Comparison of ENCODE assay signal across 2 cellular contexts in the genomic region with DNA sequence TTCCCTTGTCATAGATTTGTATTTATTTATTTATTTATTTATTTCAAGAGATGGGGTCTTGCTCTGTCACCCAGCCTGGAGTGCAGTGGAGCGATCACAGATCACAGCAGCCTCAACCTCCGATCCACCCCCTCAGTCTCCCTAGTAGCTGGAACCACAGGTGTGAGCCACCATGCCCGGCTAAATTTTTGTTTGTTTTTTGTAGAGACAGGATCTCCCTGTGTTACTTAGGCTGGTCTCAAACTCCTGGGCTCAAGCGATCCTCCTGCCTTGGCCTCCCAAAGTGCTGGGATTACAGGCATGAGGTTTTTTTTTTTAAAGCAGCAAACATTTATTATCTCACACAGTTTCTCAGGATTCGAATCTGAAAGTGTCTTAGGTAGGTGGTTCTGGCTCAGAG.
TF ChIP-seq lines count a peak whose summit lies in the region.

No MANE protein-coding gene starts in this region.

TF ChIP-seq in SK-N-SH, 30 proteins besides CTCF, POLR2A, EP300 and RAD21:
- TF ChIP-seq TAF1 (IDR thresholded peaks at IDR 0.05; ENCODE audit: borderline replicate concordance, low read depth, low read length) (no peak), FOSL2 (IDR thresholded peaks at IDR 0.05; ENCODE audit: borderline replicate concordance, low read depth) (no peak), RFX5 (IDR thresholded peaks at IDR 0.05; ENCODE audit: low read length) (no peak), FOXM1 (IDR thresholded peaks at IDR 0.05; ENCODE audit: low read depth) (no peak), RCOR1 (IDR thresholded peaks at IDR 0.05; ENCODE audit: low read length) (no peak), MEF2A (IDR thresholded peaks at IDR 0.05; ENCODE audit: borderline replicate concordance, low read depth) (no peak), GABPA (IDR thresholded peaks at IDR 0.05; ENCODE audit: low read depth) (no peak), NRF1 (IDR thresholded peaks at IDR 0.05; ENCODE audit: low read depth, low read length) (no peak), EZH2phosphoT487 (IDR thresholded peaks at IDR 0.05; ENCODE audit: borderline replicate concordance, low read depth) (no peak)
- TF ChIP-seq, protein P1, sequence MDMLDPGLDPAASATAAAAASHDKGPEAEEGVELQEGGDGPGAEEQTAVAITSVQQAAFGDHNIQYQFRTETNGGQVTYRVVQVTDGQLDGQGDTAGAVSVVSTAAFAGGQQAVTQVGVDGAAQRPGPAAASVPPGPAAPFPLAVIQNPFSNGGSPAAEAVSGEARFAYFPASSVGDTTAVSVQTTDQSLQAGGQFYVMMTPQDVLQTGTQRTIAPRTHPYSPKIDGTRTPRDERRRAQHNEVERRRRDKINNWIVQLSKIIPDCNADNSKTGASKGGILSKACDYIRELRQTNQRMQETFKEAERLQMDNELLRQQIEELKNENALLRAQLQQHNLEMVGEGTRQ (IDR thresholded peaks at IDR 0.05; ENCODE audit: borderline replicate concordance, low read depth, low read length), result no peak
- TF ChIP-seq, protein P2, sequence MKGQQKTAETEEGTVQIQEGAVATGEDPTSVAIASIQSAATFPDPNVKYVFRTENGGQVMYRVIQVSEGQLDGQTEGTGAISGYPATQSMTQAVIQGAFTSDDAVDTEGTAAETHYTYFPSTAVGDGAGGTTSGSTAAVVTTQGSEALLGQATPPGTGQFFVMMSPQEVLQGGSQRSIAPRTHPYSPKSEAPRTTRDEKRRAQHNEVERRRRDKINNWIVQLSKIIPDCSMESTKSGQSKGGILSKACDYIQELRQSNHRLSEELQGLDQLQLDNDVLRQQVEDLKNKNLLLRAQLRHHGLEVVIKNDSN (IDR thresholded peaks at IDR 0.05; ENCODE audit: borderline replicate concordance, low read depth), result no peak
- TF ChIP-seq, protein P3, sequence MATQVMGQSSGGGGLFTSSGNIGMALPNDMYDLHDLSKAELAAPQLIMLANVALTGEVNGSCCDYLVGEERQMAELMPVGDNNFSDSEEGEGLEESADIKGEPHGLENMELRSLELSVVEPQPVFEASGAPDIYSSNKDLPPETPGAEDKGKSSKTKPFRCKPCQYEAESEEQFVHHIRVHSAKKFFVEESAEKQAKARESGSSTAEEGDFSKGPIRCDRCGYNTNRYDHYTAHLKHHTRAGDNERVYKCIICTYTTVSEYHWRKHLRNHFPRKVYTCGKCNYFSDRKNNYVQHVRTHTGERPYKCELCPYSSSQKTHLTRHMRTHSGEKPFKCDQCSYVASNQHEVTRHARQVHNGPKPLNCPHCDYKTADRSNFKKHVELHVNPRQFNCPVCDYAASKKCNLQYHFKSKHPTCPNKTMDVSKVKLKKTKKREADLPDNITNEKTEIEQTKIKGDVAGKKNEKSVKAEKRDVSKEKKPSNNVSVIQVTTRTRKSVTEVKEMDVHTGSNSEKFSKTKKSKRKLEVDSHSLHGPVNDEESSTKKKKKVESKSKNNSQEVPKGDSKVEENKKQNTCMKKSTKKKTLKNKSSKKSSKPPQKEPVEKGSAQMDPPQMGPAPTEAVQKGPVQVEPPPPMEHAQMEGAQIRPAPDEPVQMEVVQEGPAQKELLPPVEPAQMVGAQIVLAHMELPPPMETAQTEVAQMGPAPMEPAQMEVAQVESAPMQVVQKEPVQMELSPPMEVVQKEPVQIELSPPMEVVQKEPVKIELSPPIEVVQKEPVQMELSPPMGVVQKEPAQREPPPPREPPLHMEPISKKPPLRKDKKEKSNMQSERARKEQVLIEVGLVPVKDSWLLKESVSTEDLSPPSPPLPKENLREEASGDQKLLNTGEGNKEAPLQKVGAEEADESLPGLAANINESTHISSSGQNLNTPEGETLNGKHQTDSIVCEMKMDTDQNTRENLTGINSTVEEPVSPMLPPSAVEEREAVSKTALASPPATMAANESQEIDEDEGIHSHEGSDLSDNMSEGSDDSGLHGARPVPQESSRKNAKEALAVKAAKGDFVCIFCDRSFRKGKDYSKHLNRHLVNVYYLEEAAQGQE (IDR thresholded peaks at IDR 0.05; ENCODE audit: low read depth, low read length), result no peak
- TF ChIP-seq, protein P4, sequence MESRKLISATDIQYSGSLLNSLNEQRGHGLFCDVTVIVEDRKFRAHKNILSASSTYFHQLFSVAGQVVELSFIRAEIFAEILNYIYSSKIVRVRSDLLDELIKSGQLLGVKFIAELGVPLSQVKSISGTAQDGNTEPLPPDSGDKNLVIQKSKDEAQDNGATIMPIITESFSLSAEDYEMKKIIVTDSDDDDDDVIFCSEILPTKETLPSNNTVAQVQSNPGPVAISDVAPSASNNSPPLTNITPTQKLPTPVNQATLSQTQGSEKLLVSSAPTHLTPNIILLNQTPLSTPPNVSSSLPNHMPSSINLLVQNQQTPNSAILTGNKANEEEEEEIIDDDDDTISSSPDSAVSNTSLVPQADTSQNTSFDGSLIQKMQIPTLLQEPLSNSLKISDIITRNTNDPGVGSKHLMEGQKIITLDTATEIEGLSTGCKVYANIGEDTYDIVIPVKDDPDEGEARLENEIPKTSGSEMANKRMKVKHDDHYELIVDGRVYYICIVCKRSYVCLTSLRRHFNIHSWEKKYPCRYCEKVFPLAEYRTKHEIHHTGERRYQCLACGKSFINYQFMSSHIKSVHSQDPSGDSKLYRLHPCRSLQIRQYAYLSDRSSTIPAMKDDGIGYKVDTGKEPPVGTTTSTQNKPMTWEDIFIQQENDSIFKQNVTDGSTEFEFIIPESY (IDR thresholded peaks at IDR 0.05; ENCODE audit: borderline replicate concordance, low read depth), result no peak
TF ChIP-seq in SK-N-SH: peak in this region for 0.

TF ChIP-seq in SK-N-SH treated with all-trans-retinoic acid at 6 μM for 48 hours, 23 proteins besides CTCF, POLR2A, EP300 and RAD21:
- TF ChIP-seq CSDC2 (CRISPR knock-in tag; IDR thresholded peaks at IDR 0.05) (no peak), ARNTL (CRISPR knock-in tag; IDR thresholded peaks at IDR 0.05; ENCODE audit: borderline replicate concordance, low read depth) (no peak), ISL1 (CRISPR knock-in tag; IDR thresholded peaks at IDR 0.05) (no peak), ESRRG (CRISPR knock-in tag; IDR thresholded peaks at IDR 0.05) (no peak), ZNF565 (CRISPR knock-in tag; conservative IDR thresholded peaks at IDR 0.05; ENCODE audit: low read depth) (no peak), ZFP30 (CRISPR knock-in tag; IDR thresholded peaks at IDR 0.05) (no peak), SNAI2 (CRISPR knock-in tag; IDR thresholded peaks at IDR 0.05) (no peak), ZNF70 (CRISPR knock-in tag; IDR thresholded peaks at IDR 0.05) (no peak), ZC3H10 (CRISPR knock-in tag; IDR thresholded peaks at IDR 0.05) (no peak), OSR1 (CRISPR knock-in tag; IDR thresholded peaks at IDR 0.05) (no peak), TCF4 (CRISPR knock-in tag; IDR thresholded peaks at IDR 0.05; ENCODE audit: borderline replicate concordance) (no peak), GLIS3 (CRISPR knock-in tag; IDR thresholded peaks at IDR 0.05) (no peak)
- TF ChIP-seq, protein P5, sequence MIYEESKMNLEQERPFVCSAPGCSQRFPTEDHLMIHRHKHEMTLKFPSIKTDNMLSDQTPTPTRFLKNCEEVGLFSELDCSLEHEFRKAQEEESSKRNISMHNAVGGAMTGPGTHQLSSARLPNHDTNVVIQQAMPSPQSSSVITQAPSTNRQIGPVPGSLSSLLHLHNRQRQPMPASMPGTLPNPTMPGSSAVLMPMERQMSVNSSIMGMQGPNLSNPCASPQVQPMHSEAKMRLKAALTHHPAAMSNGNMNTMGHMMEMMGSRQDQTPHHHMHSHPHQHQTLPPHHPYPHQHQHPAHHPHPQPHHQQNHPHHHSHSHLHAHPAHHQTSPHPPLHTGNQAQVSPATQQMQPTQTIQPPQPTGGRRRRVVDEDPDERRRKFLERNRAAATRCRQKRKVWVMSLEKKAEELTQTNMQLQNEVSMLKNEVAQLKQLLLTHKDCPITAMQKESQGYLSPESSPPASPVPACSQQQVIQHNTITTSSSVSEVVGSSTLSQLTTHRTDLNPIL (CRISPR knock-in tag; IDR thresholded peaks at IDR 0.05; ENCODE audit: low read depth), result no peak
- TF ChIP-seq, protein P6, sequence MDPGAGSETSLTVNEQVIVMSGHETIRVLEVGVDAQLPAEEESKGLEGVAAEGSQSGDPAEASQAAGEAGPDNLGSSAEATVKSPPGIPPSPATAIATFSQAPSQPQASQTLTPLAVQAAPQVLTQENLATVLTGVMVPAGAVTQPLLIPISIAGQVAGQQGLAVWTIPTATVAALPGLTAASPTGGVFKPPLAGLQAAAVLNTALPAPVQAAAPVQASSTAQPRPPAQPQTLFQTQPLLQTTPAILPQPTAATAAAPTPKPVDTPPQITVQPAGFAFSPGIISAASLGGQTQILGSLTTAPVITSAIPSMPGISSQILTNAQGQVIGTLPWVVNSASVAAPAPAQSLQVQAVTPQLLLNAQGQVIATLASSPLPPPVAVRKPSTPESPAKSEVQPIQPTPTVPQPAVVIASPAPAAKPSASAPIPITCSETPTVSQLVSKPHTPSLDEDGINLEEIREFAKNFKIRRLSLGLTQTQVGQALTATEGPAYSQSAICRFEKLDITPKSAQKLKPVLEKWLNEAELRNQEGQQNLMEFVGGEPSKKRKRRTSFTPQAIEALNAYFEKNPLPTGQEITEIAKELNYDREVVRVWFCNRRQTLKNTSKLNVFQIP (CRISPR knock-in tag; IDR thresholded peaks at IDR 0.05; ENCODE audit: borderline replicate concordance, low read depth), result no peak
- TF ChIP-seq, protein P7, sequence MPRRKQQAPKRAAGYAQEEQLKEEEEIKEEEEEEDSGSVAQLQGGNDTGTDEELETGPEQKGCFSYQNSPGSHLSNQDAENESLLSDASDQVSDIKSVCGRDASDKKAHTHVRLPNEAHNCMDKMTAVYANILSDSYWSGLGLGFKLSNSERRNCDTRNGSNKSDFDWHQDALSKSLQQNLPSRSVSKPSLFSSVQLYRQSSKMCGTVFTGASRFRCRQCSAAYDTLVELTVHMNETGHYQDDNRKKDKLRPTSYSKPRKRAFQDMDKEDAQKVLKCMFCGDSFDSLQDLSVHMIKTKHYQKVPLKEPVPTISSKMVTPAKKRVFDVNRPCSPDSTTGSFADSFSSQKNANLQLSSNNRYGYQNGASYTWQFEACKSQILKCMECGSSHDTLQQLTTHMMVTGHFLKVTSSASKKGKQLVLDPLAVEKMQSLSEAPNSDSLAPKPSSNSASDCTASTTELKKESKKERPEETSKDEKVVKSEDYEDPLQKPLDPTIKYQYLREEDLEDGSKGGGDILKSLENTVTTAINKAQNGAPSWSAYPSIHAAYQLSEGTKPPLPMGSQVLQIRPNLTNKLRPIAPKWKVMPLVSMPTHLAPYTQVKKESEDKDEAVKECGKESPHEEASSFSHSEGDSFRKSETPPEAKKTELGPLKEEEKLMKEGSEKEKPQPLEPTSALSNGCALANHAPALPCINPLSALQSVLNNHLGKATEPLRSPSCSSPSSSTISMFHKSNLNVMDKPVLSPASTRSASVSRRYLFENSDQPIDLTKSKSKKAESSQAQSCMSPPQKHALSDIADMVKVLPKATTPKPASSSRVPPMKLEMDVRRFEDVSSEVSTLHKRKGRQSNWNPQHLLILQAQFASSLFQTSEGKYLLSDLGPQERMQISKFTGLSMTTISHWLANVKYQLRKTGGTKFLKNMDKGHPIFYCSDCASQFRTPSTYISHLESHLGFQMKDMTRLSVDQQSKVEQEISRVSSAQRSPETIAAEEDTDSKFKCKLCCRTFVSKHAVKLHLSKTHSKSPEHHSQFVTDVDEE (CRISPR knock-in tag; IDR thresholded peaks at IDR 0.05), result no peak
- TF ChIP-seq, protein P8, sequence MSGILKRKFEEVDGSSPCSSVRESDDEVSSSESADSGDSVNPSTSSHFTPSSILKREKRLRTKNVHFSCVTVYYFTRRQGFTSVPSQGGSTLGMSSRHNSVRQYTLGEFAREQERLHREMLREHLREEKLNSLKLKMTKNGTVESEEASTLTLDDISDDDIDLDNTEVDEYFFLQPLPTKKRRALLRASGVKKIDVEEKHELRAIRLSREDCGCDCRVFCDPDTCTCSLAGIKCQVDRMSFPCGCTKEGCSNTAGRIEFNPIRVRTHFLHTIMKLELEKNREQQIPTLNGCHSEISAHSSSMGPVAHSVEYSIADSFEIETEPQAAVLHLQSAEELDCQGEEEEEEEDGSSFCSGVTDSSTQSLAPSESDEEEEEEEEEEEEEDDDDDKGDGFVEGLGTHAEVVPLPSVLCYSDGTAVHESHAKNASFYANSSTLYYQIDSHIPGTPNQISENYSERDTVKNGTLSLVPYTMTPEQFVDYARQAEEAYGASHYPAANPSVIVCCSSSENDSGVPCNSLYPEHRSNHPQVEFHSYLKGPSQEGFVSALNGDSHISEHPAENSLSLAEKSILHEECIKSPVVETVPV (CRISPR knock-in tag; IDR thresholded peaks at IDR 0.05), result no peak
